Comparison of ENCODE assay signal across 9 cellular contexts in genomic region chr10:72009430-72010081, GRCh38. TPM values are rescaled to one million over a fixed set of nuclear protein-coding genes. Genes with fewer than 3 reads are reported as not detected.
DNase-seq lines count a peak whose midpoint lies in the region; ATAC-seq and TF ChIP-seq lines count a peak whose summit lies in the region.
"Had no signal": no experiment of that assay in that cellular context is flagged by ENCODE, and none has a peak within 500 bp of the region (broad histone marks: within the 10 kb centered on the region; RNA-seq: fewer than 3 reads in every experiment).

No MANE protein-coding gene starts in this region.

- H3K4me1 ChIP-seq in duodenal mucosa (ENCODE audit: control insufficient read depth in 1 of 2, insufficient read depth in 2 of 2, low read length in 2 of 2): peaks cover 0 to 11% of the 10 kb centered on the region in 2 donors

- H3K4me3 ChIP-seq in duodenal mucosa (ENCODE audit: low read depth in 1 of 2, low read length in 2 of 2): no peak overlapping the region
- no peak overlapping the region for H3K4me3 ChIP-seq in lower leg skin (ENCODE audit: low read depth, poor library complexity, severe bottlenecking)

- TF ChIP-seq CTCF in lower leg skin (IDR thresholded peaks at IDR 0.05): no peak

- intact Hi-C loops in lower leg skin (cut with DNase I; ENCODE audit: low total_unique reads): no loop called here

- H3K27ac ChIP-seq in duodenal mucosa (ENCODE audit: low read depth, low read length): peak overlapping the region; percentile 85
- H3K27ac ChIP-seq in temporal lobe (ENCODE audit: low read depth, low read length): peak overlapping the region; percentile 99
- H3K27ac ChIP-seq: KMS-11 had no signal

- ATAC-seq in HG02678 (IDR thresholded peaks at IDR 0.05; ENCODE audit: unreplicated experiment) (no peak), HG02852 (IDR thresholded peaks at IDR 0.05; ENCODE audit: unreplicated experiment) (no peak)

- H3K36me3 ChIP-seq in duodenal mucosa (ENCODE audit: control insufficient read depth in 1 of 2, insufficient read depth in 2 of 2, low read length in 2 of 2): no peaks in the 10 kb centered on the region

- H3K9me3 ChIP-seq in duodenal mucosa (ENCODE audit: control insufficient read depth in 1 of 2, low read length in 2 of 2): no peaks in the 10 kb centered on the region

- peak; percentile 34 for DNase-seq in NCI-H1092 treated with DMSO at 0.1 percent for 48 hours (lab: John Stamatoyannopoulos, UW)
- peak; percentile 93 to 97 for DNase-seq in lower leg skin (ENCODE audit: low spot score in 2 of 2)
- no peak for DNase-seq in KG1 (lab: John Stamatoyannopoulos, UW)
- DNase-seq in NCI-H187 (lab: John Stamatoyannopoulos, UW): no peak

- 15 to 26% methylated on average over 10 to 12 of the region's 12 CpGs for WGBS in lower leg skin, 2 donors

- TF ChIP-seq POLR2A in lower leg skin (IDR thresholded peaks at IDR 0.05): no peak

- H3K27me3 ChIP-seq in duodenal mucosa (ENCODE audit: control insufficient read depth in 1 of 2, insufficient read depth in 2 of 2, low read length in 2 of 2): no peaks in the 10 kb centered on the region

- peak overlapping the region in 1 of 2 donors; percentile 23 for H3K9ac ChIP-seq in duodenal mucosa (ENCODE audit: low read depth in 1 of 2, low read length in 2 of 2)
- H3K9ac ChIP-seq: KMS-11 had no signal

RNA-seq across cellular contexts. Expression of gene CHST3, which starts 45.4 kb away (rescaled TPM):
- 10 to 100 TPM; 15.7 to 33.0 (median 20.6) TPM for total RNA-seq in lower leg skin
- 5.4 TPM for total RNA-seq in temporal lobe

Comparison
In these comparisons a context has a peak if more than half of its experiments do, and no peak if none do; other contexts are left out.
1. DNase-seq: peak in NCI-H1092 treated with DMSO at 0.1 percent for 48 hours (single experiment) and lower leg skin (2 of 2); none in KG1 (single experiment) and NCI-H187 (0 of 2).